Comparison of ENCODE assay signal across 8 cellular contexts in the genomic region with DNA sequence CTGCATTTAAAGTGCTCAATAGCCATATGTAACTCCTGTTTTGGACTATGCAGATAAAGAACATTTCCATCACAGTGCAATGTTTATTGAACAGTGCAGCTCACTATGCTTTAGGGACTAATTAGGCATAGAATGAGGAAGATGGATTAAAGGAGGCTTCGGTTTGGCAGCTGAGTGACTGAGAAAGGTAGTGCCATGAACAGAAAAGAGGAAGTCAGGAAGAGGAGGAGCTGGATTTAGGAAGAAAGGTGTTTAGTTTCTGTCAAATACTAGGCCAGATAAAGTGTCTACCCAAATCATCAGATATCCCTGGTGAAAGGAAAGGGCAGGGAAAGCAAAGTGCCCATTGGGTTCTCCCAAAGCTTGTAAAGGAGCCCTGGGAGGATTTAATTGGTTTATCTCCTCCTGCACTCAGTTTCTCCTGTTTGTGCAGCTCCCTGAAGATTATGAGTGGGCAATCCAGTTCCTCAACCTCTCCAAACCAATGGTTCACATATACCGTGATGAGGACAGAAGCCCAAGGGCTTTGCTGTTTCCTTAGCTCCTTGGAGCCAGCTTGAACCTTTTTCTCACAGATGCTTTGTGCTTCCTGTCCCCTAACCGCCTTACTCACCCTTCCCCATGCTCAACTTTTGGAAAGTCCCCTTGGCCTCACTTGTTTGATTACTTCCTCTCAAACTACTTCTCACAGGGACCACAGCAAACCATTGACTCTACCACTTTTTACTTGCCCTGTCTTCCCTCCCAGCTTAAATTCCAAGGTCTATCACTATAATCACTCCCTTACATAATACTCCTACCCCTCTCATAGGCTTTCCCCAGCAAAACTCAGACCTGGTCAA. TPM values are rescaled to one million over a fixed set of nuclear protein-coding genes. Genes with fewer than 3 reads are reported as not detected.
DNase-seq lines count a peak whose midpoint lies in the region; ATAC-seq lines count a peak whose summit lies in the region.

No MANE protein-coding gene starts in this region.

- no peaks in the 10 kb centered on the region for H3K27me3 Mint-ChIP-seq in IgD-negative memory B cell
- no peaks in the 10 kb centered on the region for H3K27me3 Mint-ChIP-seq in activated T-cell treated with anti-CD3 and anti-CD28 coated beads, Interleukin-2, amount 50 U/mL, for 4 hours (ENCODE audit: low read depth)

- peaks cover 24 to 52% (median 30%) of the 10 kb centered on the region in 10 experiments for H3K4me1 ChIP-seq in BLaER1 treated with 17β-estradiol and CSF1 and Interleukin-3, amounts not matched to agents 10 nM and 100 nM

- peaks cover 0 to 9% (median 4%) of the 10 kb centered on the region in 11 experiments; a peak in 12 of 22 replicates for H4K20me1 ChIP-seq in BLaER1 treated with 17β-estradiol and CSF1 and Interleukin-3, amounts not matched to agents 10 nM and 100 nM

- peak overlapping the region in 4 of 11 experiments; percentile 1 to 58 (median 22); a peak in 5 of 22 replicates for H3K9ac ChIP-seq in BLaER1 treated with 17β-estradiol and CSF1 and Interleukin-3, amounts not matched to agents 10 nM and 100 nM

- H3K4me2 ChIP-seq in BLaER1 treated with 17β-estradiol and CSF1 and Interleukin-3, amounts not matched to agents 10 nM and 100 nM: peak overlapping the region; percentile 19 to 83 (median 65)

- H3K36me3 ChIP-seq in BLaER1 treated with 17β-estradiol and CSF1 and Interleukin-3, amounts not matched to agents 10 nM and 100 nM: no peaks in the 10 kb centered on the region
- H3K36me3 ChIP-seq in MG63: no peaks in the 10 kb centered on the region

- H3K9me3 Mint-ChIP-seq in IgD-negative memory B cell: no peaks in the 10 kb centered on the region
- no peaks in the 10 kb centered on the region for H3K9me3 Mint-ChIP-seq in activated T-cell treated with anti-CD3 and anti-CD28 coated beads, Interleukin-2, amount 50 U/mL, for 4 hours

- H3K27me3 ChIP-seq in BLaER1 treated with 17β-estradiol and CSF1 and Interleukin-3, amounts not matched to agents 10 nM and 100 nM: no peaks in the 10 kb centered on the region
- no peaks in the 10 kb centered on the region for H3K27me3 ChIP-seq in MG63

- ATAC-seq in GM19452 (IDR thresholded peaks at IDR 0.05; ENCODE audit: unreplicated experiment): peak; percentile 45
- ATAC-seq in activated T-cell treated with anti-CD3 and anti-CD28 coated beads, Interleukin-2, amount 50 U/mL, for 4 hours: peak; percentile 10 to 36
- ATAC-seq in left cardiac atrium: no peak

- DNase-seq in activated T-cell treated with anti-CD3 and anti-CD28 coated beads, Interleukin-2, amount 50 U/mL, for 4 hours: peak; percentile 39
- DNase-seq in left cardiac atrium (no peak), AG20443 (ENCODE audit: low spot score) (no peak), MG63 (no peak), LoVo (ENCODE audit: low spot score) (no peak)

- intact Hi-C loops in left cardiac atrium (cut with DNase I): no loop called here

- H3K4me3 ChIP-seq in BLaER1 treated with 17β-estradiol and CSF1 and Interleukin-3, amounts not matched to agents 10 nM and 100 nM: no peak overlapping the region
- no peak overlapping the region for H3K4me3 ChIP-seq in MG63

- no peaks in the 10 kb centered on the region for H3K36me3 Mint-ChIP-seq in IgD-negative memory B cell
- H3K36me3 Mint-ChIP-seq in activated T-cell treated with anti-CD3 and anti-CD28 coated beads, Interleukin-2, amount 50 U/mL, for 4 hours (ENCODE audit: insufficient read depth): peaks cover 4% of the 10 kb centered on the region

- H3K9me3 ChIP-seq in BLaER1 treated with 17β-estradiol and CSF1 and Interleukin-3, amounts not matched to agents 10 nM and 100 nM (replicated peaks in 1 of 11): no peaks in the 10 kb centered on the region
- no peaks in the 10 kb centered on the region for H3K9me3 ChIP-seq in MG63

- peak overlapping the region; percentile 62 to 77 (median 69) for H3K4me3 Mint-ChIP-seq in IgD-negative memory B cell
- peak overlapping the region; percentile 39 for H3K4me3 Mint-ChIP-seq in activated T-cell treated with anti-CD3 and anti-CD28 coated beads, Interleukin-2, amount 50 U/mL, for 4 hours

- peaks cover 28 to 45% (median 44%) of the 10 kb centered on the region in 3 donors for H3K4me1 Mint-ChIP-seq in IgD-negative memory B cell
- peaks cover 50% of the 10 kb centered on the region for H3K4me1 Mint-ChIP-seq in activated T-cell treated with anti-CD3 and anti-CD28 coated beads, Interleukin-2, amount 50 U/mL, for 4 hours (ENCODE audit: low read depth)

- peak overlapping the region; percentile 55 to 94 (median 70) for H3K27ac Mint-ChIP-seq in IgD-negative memory B cell

- peak overlapping the region in 8 of 11 experiments; percentile 23 to 81 (median 57); a peak in 16 of 22 replicates for H3K27ac ChIP-seq in BLaER1 treated with 17β-estradiol and CSF1 and Interleukin-3, amounts not matched to agents 10 nM and 100 nM

RNA-seq across cellular contexts. Expression of a gene that starts 3.5 kb away (rescaled TPM):
- polyA plus RNA-seq in IgD-negative memory B cell: 44.9 TPM
- total RNA-seq in activated T-cell treated with anti-CD3 and anti-CD28 coated beads, Interleukin-2, amount 50 U/mL, for 4 hours: 100 to 1,000 TPM; 169 to 182 (median 171) TPM
- total RNA-seq in left cardiac atrium: 100 to 1,000 TPM in 1 of 2 donors, 10 to 100 TPM in 1; 84.2 to 103 TPM
- total RNA-seq in MG63 (2014; rRNA removed; shearing (Covaris generic); ENCODE audit: low replicate concordance): 20.6 and 35.6 TPM in 2 replicates

Comparison
In these comparisons a context has a peak if more than half of its experiments do, and no peak if none do; other contexts are left out.
1. ATAC-seq: peak in GM19452 (single experiment) and activated T-cell treated with anti-CD3 and anti-CD28 coated beads, Interleukin-2, amount 50 U/mL, for 4 hours (2 of 2); none in left cardiac atrium (0 of 2).